14 cellular contexts compared by ENCODE assay signal in genomic region chr4:3249681-3250437, GRCh38.
"Had no signal": no experiment of that assay in that cellular context is flagged by ENCODE, and none has a peak within 500 bp of the region (broad histone marks: within the 10 kb centered on the region; RNA-seq: fewer than 3 reads in every experiment).

No MANE protein-coding gene starts in this region.

- H3K27ac ChIP-seq: brain microvascular endothelial cell, esophagus squamous epithelium, tibial artery, uterus had no signal

- DNase-seq: activated CD4-positive, alpha-beta T cell treated with anti-CD3 and anti-CD28 coated beads, Interleukin-2, amount 50 U/mL, for 4 hours; activated CD8-positive, alpha-beta memory T cell treated with anti-CD3 and anti-CD28 coated beads, Interleukin-2, amount 10 ng/mL, durations not matched to agents 7 days and 5 days; activated effector memory CD4-positive, alpha-beta T cell treated with Interleukin-2 at 50 U/mL for 16 hours; activated naive CD8-positive, alpha-beta T cell treated with anti-CD3 and anti-CD28 coated beads for 36 hours; activated T-cell treated with anti-CD3 and anti-CD28 coated beads, Interleukin-2, amount 50 U/mL, for 24 hours; brain microvascular endothelial cell; esophagus squamous epithelium; midbrain; naive B cell; stimulated activated CD4-positive, alpha-beta T cell treated with anti-CD3 and anti-CD28 coated beads, Interleukin-15, amount 100 ng/mL, for 24 hours; stimulated activated CD4-positive, alpha-beta T cell treated with anti-CD3 and anti-CD28 coated beads, Interleukin-4, amount 100 ng/mL, for 4 hours; tibial artery; uterus had no signal

- H3K27me3 ChIP-seq: brain microvascular endothelial cell, esophagus squamous epithelium, tibial artery, uterus had no signal

- H3K36me3 ChIP-seq: brain microvascular endothelial cell, uterus had no signal

- H3K4me1 Mint-ChIP-seq: activated naive CD8-positive, alpha-beta T cell treated with anti-CD3 and anti-CD28 coated beads for 36 hours; naive B cell had no signal

- H3K9me3 ChIP-seq: esophagus squamous epithelium, tibial artery, uterus had no signal

- H3K9me3 Mint-ChIP-seq: activated naive CD8-positive, alpha-beta T cell treated with anti-CD3 and anti-CD28 coated beads for 36 hours; activated T-cell treated with anti-CD3 and anti-CD28 coated beads, Interleukin-2, amount 50 U/mL, for 24 hours; naive B cell had no signal

- ATAC-seq: activated CD8-positive, alpha-beta memory T cell treated with anti-CD3 and anti-CD28 coated beads, Interleukin-2, amount 10 ng/mL, durations not matched to agents 7 days and 5 days; T-helper 17 cell had no signal

- H3K4me3 ChIP-seq: esophagus squamous epithelium, tibial artery, uterus had no signal

- H3K4me3 Mint-ChIP-seq: activated CD8-positive, alpha-beta memory T cell treated with anti-CD3 and anti-CD28 coated beads, Interleukin-2, amount 10 ng/mL, durations not matched to agents 7 days and 5 days; activated naive CD8-positive, alpha-beta T cell treated with anti-CD3 and anti-CD28 coated beads for 36 hours; activated T-cell treated with anti-CD3 and anti-CD28 coated beads, Interleukin-2, amount 50 U/mL, for 24 hours; naive B cell; T-helper 17 cell had no signal

- H3K36me3 Mint-ChIP-seq: activated CD8-positive, alpha-beta memory T cell treated with anti-CD3 and anti-CD28 coated beads, Interleukin-2, amount 10 ng/mL, durations not matched to agents 7 days and 5 days; activated naive CD8-positive, alpha-beta T cell treated with anti-CD3 and anti-CD28 coated beads for 36 hours; naive B cell had no signal

- H3K4me1 ChIP-seq: esophagus squamous epithelium, tibial artery, uterus had no signal

- H3K27ac Mint-ChIP-seq: activated CD8-positive, alpha-beta memory T cell treated with anti-CD3 and anti-CD28 coated beads, Interleukin-2, amount 10 ng/mL, durations not matched to agents 7 days and 5 days; activated naive CD8-positive, alpha-beta T cell treated with anti-CD3 and anti-CD28 coated beads for 36 hours; naive B cell; T-helper 17 cell had no signal

- H3K27me3 Mint-ChIP-seq: activated CD8-positive, alpha-beta memory T cell treated with anti-CD3 and anti-CD28 coated beads, Interleukin-2, amount 10 ng/mL, durations not matched to agents 7 days and 5 days; activated naive CD8-positive, alpha-beta T cell treated with anti-CD3 and anti-CD28 coated beads for 36 hours; activated T-cell treated with anti-CD3 and anti-CD28 coated beads, Interleukin-2, amount 50 U/mL, for 24 hours; naive B cell; T-helper 17 cell had no signal
